In the genomic region with DNA sequence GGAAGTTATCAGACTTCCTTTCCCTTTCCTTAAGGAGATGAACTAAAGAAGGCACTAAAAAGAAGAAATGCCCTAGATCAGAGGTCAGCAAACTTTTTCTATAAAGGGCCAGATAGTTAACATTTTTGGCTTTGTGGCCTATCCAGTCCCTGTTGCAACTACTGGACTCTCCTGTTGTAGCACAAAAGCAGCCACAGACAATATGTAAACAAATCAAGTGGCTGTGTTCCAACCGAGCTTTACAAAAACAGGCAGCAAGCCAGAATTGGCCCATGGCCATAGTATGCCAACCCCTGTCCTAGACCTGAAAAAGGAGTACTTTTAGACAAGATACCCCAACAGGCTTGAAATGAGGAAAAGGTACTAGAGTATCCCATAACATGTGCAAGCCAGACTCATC, we compare ENCODE assay signal across 1 cellular context.
TF ChIP-seq lines count a peak whose summit lies in the region.

No MANE protein-coding gene starts in this region.

TF ChIP-seq in endothelial cell of umbilical vein, 7 proteins besides CTCF, POLR2A, EP300 and RAD21:
- TF ChIP-seq, protein P1, sequence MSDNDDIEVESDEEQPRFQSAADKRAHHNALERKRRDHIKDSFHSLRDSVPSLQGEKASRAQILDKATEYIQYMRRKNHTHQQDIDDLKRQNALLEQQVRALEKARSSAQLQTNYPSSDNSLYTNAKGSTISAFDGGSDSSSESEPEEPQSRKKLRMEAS (IDR thresholded peaks at IDR 0.05; ENCODE audit: insufficient read depth, insufficient read length): no peak
- TF ChIP-seq POLR2AphosphoS5 (IDR thresholded peaks at IDR 0.05; ENCODE audit: insufficient read depth, low read depth, low read length) (no peak), MYC (IDR thresholded peaks at IDR 0.05; ENCODE audit: low read depth, low read length) (no peak), EZH2 (IDR thresholded peaks at IDR 0.05; ENCODE audit: borderline replicate concordance, low read depth, low read length, severe bottlenecking) (no peak), GATA2 (IDR thresholded peaks at IDR 0.05; ENCODE audit: insufficient read depth, insufficient read length, low read depth, low read length) (no peak), FOS (IDR thresholded peaks at IDR 0.05; ENCODE audit: borderline replicate concordance, insufficient read depth, low read length) (no peak), JUN (IDR thresholded peaks at IDR 0.05; ENCODE audit: borderline replicate concordance, insufficient read depth, insufficient read length, low read depth) (no peak)
